ENCODE assay signal across 10 cellular contexts in genomic region chr6:15308445-15309213, GRCh38.
DNase-seq lines count a peak whose midpoint lies in the region; ATAC-seq and TF ChIP-seq lines count a peak whose summit lies in the region.
"Had no signal": no experiment of that assay in that cellular context is flagged by ENCODE, and none has a peak within 500 bp of the region (broad histone marks: within the 10 kb centered on the region; RNA-seq: fewer than 3 reads in every experiment).

No MANE protein-coding gene starts in this region.

- no peak overlapping the region for H3K4me3 ChIP-seq in IMR-90 (ENCODE audit: insufficient read depth, low read depth, low read length)

- H2BK20ac ChIP-seq in IMR-90 (ENCODE audit: low read depth, low read length): no peak overlapping the region

- no peak for TF ChIP-seq POLR2A in IMR-90 (IDR thresholded peaks at IDR 0.05; ENCODE audit: low read depth, low read length)

- no peak overlapping the region for H2AK5ac ChIP-seq in IMR-90 (ENCODE audit: low read depth, low read length)

- intact Hi-C loops in IMR-90 (cut with micrococcal nuclease) (no loop called here), natural killer cell (cut with micrococcal nuclease) (no loop called here)

- BruUV-seq in IMR-90 (replicated peaks; lab: Mats Ljungman, UMichigan): no TSS peak

- ATAC-seq in IMR-90 (ENCODE audit: low read depth) (no peak), natural killer cell (peak; percentile 37 to 40 (median 37)), GM21447 (IDR thresholded peaks at IDR 0.05; ENCODE audit: unreplicated experiment) (no peak)
- no peak for ATAC-seq in activated T-helper 17 cell treated with anti-CD3 and anti-CD28 coated beads, Interleukin-2, amount 50 U/mL, for 72 hours (replicated peaks)

- peak overlapping the region; percentile 1 for H3K27ac Mint-ChIP-seq in activated T-helper 17 cell treated with anti-CD3 and anti-CD28 coated beads, Interleukin-2, amount 50 U/mL, for 72 hours
- peak overlapping the region; percentile 81 to 93 for H3K27ac Mint-ChIP-seq in natural killer cell
- no peak overlapping the region for H3K27ac Mint-ChIP-seq in glutamatergic neuron (ENCODE audit: unreplicated experiment)

- 71% methylated on average over 1 of the region's 5 CpGs; no CpG with 5 or more reads in 1 of the 2 experiments for WGBS in IMR-90 (ENCODE audit: extremely low coverage in 2 of 2, insufficient read length in 1 of 2), 2 experiments

- no peak for TF ChIP-seq CTCF in IMR-90 (conservative IDR thresholded peaks at IDR 0.05; ENCODE audit: low read depth, low read length)
- no peak for TF ChIP-seq CTCF in natural killer cell (IDR thresholded peaks at IDR 0.05)
- TF ChIP-seq CTCF in glutamatergic neuron (IDR thresholded peaks at IDR 0.05; ENCODE audit: partially characterized antibody, unreplicated experiment): no peak

- H3K27me3 ChIP-seq in IMR-90 (ENCODE audit: control insufficient read depth, insufficient read depth, low read length): no peaks in the 10 kb centered on the region

- H3K4me3 Mint-ChIP-seq in activated T-helper 17 cell treated with anti-CD3 and anti-CD28 coated beads, Interleukin-2, amount 50 U/mL, for 72 hours: peak overlapping the region; percentile 60
- H3K4me3 Mint-ChIP-seq in natural killer cell: peak overlapping the region; percentile 42
- H3K4me3 Mint-ChIP-seq in glutamatergic neuron (ENCODE audit: unreplicated experiment): no peak overlapping the region

- peaks cover 21% of the 10 kb centered on the region for H3K9me1 ChIP-seq in IMR-90 (ENCODE audit: insufficient read depth, low read length)

- peaks cover 90% of the 10 kb centered on the region for H3K36me3 Mint-ChIP-seq in activated T-helper 17 cell treated with anti-CD3 and anti-CD28 coated beads, Interleukin-2, amount 50 U/mL, for 72 hours (ENCODE audit: low read depth)
- H3K36me3 Mint-ChIP-seq in natural killer cell: no peaks in the 10 kb centered on the region
- no peaks in the 10 kb centered on the region for H3K36me3 Mint-ChIP-seq in glutamatergic neuron (ENCODE audit: unreplicated experiment)

- no peak overlapping the region for H3K14ac ChIP-seq in IMR-90 (replicated peaks; ENCODE audit: low read depth, low read length)

- no peak overlapping the region for H2BK120ac ChIP-seq in IMR-90 (ENCODE audit: low read depth, low read length)

- H3K4me1 ChIP-seq in IMR-90 (ENCODE audit: control insufficient read depth, insufficient read depth, low read length): peaks cover 27% of the 10 kb centered on the region

- in situ Hi-C loops in IMR-90 (cut with MboI; ENCODE audit: low sequenced_read_pairs): no loop called here

- peaks cover 78% of the 10 kb centered on the region for H4K20me1 ChIP-seq in IMR-90 (ENCODE audit: insufficient read depth, low read length)

- POLR2A ChIA-PET in IMR-90 (lab: Charles Lee; ENCODE audit: unreplicated experiment): no interaction called here

- no peak overlapping the region for H4K8ac ChIP-seq in IMR-90 (ENCODE audit: low read depth in 2 of 2, low read length in 2 of 2)

- no peak overlapping the region for H3K23ac ChIP-seq in IMR-90 (ENCODE audit: low read depth, low read length)

- CTCF ChIA-PET in IMR-90 (lab: Yijun Ruan, JAX): no interaction called here

- DNase-seq in Daoy (ENCODE audit: low read depth): peak; percentile 46
- peak; percentile 40 for DNase-seq in IMR-90
- no peak for DNase-seq in natural killer cell
- no peak for DNase-seq in glutamatergic neuron
- no peak for DNase-seq in NCI-H1105 treated with DMSO at 0.1 percent for 48 hours (lab: John Stamatoyannopoulos, UW)
- no peak for DNase-seq in NCI-H1436 treated with DMSO at 0.1 percent for 48 hours (lab: John Stamatoyannopoulos, UW)
- DNase-seq: DND-41, NCI-H774 had no signal

- H3K36me3 ChIP-seq in IMR-90 (ENCODE audit: control insufficient read depth, insufficient read depth, low read length): no peaks in the 10 kb centered on the region

- H2AFZ ChIP-seq in IMR-90 (replicated peaks; ENCODE audit: low read length, poor library complexity): no peak overlapping the region

- H3K27ac ChIP-seq in IMR-90 (ENCODE audit: insufficient read depth, low read length): no peak overlapping the region

- no peak overlapping the region for H2BK15ac ChIP-seq in IMR-90 (ENCODE audit: low read depth, low read length)

- H2AK9ac ChIP-seq in IMR-90 (replicated peaks; ENCODE audit: low read depth, low read length, poor library complexity): no peak overlapping the region

- no peak overlapping the region for H3K18ac ChIP-seq in IMR-90 (ENCODE audit: low read depth, low read length)

- H3K9me3 ChIP-seq in IMR-90 (ENCODE audit: control insufficient read depth, insufficient read depth, low read length): no peaks in the 10 kb centered on the region

- peaks cover 66% of the 10 kb centered on the region for H3K4me1 Mint-ChIP-seq in activated T-helper 17 cell treated with anti-CD3 and anti-CD28 coated beads, Interleukin-2, amount 50 U/mL, for 72 hours
- peaks cover 67 to 77% of the 10 kb centered on the region in 2 donors for H3K4me1 Mint-ChIP-seq in natural killer cell
- peaks cover 59% of the 10 kb centered on the region for H3K4me1 Mint-ChIP-seq in glutamatergic neuron (ENCODE audit: low read depth, unreplicated experiment)

- H3K4me2 ChIP-seq in IMR-90 (ENCODE audit: low read depth, low read length): no peak overlapping the region; the same call in 1 of the 2 replicates

- no peak overlapping the region for H4K5ac ChIP-seq in IMR-90 (ENCODE audit: low read depth, low read length)

- no peak overlapping the region for H3K9ac ChIP-seq in IMR-90 (ENCODE audit: low read depth, low read length)

- H4K91ac ChIP-seq in IMR-90 (ENCODE audit: insufficient read depth, low read depth, low read length): no peak overlapping the region

- H3K56ac ChIP-seq in IMR-90 (ENCODE audit: extremely low read depth, insufficient read depth, low read length): no peak overlapping the region

- no peaks in the 10 kb centered on the region for H3K9me3 Mint-ChIP-seq in activated T-helper 17 cell treated with anti-CD3 and anti-CD28 coated beads, Interleukin-2, amount 50 U/mL, for 72 hours
- H3K9me3 Mint-ChIP-seq in natural killer cell (no peaks in the 10 kb centered on the region), glutamatergic neuron (ENCODE audit: unreplicated experiment) (peaks cover 2% of the 10 kb centered on the region)

- H3K4ac ChIP-seq in IMR-90 (ENCODE audit: low read depth, low read length): no peak overlapping the region

- H2BK5ac ChIP-seq in IMR-90 (ENCODE audit: low read depth, low read length, poor library complexity, severe bottlenecking): no peak overlapping the region

- peaks cover 13 to 85% of the 10 kb centered on the region in 2 experiments for H3K79me1 ChIP-seq in IMR-90 (ENCODE audit: low read depth in 1 of 2, low read length in 2 of 2)

- TF ChIP-seq RAD21 in IMR-90 (IDR thresholded peaks at IDR 0.05; ENCODE audit: low read length): no peak

- dilution Hi-C loops in IMR-90 (cut with HindIII; ENCODE audit: low sequenced_read_pairs, unreplicated experiment): no loop called here

- no peaks in the 10 kb centered on the region for H3K27me3 Mint-ChIP-seq in activated T-helper 17 cell treated with anti-CD3 and anti-CD28 coated beads, Interleukin-2, amount 50 U/mL, for 72 hours
- H3K27me3 Mint-ChIP-seq in natural killer cell (ENCODE audit: low read depth in 2 of 2) (no peaks in the 10 kb centered on the region), glutamatergic neuron (ENCODE audit: unreplicated experiment) (no peaks in the 10 kb centered on the region)

TF ChIP-seq in IMR-90, 13 proteins besides CTCF, POLR2A, EP300 and RAD21:
- TF ChIP-seq BHLHE40 (IDR thresholded peaks at IDR 0.05; ENCODE audit: low read depth, low read length): no peak
- no peak for TF ChIP-seq MAFK (IDR thresholded peaks at IDR 0.05; ENCODE audit: low read depth, low read length)
- TF ChIP-seq, protein P1, sequence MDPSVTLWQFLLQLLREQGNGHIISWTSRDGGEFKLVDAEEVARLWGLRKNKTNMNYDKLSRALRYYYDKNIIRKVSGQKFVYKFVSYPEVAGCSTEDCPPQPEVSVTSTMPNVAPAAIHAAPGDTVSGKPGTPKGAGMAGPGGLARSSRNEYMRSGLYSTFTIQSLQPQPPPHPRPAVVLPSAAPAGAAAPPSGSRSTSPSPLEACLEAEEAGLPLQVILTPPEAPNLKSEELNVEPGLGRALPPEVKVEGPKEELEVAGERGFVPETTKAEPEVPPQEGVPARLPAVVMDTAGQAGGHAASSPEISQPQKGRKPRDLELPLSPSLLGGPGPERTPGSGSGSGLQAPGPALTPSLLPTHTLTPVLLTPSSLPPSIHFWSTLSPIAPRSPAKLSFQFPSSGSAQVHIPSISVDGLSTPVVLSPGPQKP (IDR thresholded peaks at IDR 0.05; ENCODE audit: borderline replicate concordance, low read depth, low read length): no peak
- no peak for TF ChIP-seq RFX5 (IDR thresholded peaks at IDR 0.05; ENCODE audit: low read depth, low read length)
- no peak for TF ChIP-seq MAZ (IDR thresholded peaks at IDR 0.05; ENCODE audit: borderline replicate concordance, low read depth, low read length)
- TF ChIP-seq CEBPB (IDR thresholded peaks at IDR 0.05; ENCODE audit: low read depth, low read length): no peak
- no peak for TF ChIP-seq FOS (IDR thresholded peaks at IDR 0.05; ENCODE audit: low read depth, low read length)
- TF ChIP-seq RCOR1 (IDR thresholded peaks at IDR 0.05; ENCODE audit: insufficient replicate concordance, low read length): no peak
- no peak for TF ChIP-seq MXI1 (IDR thresholded peaks at IDR 0.05; ENCODE audit: borderline replicate concordance, low read depth, low read length)
- TF ChIP-seq SMC3 (IDR thresholded peaks at IDR 0.05; ENCODE audit: low read depth, low read length): no peak
- TF ChIP-seq USF2 (IDR thresholded peaks at IDR 0.05; ENCODE audit: low read depth, low read length): no peak
- TF ChIP-seq NFE2L2 (IDR thresholded peaks at IDR 0.05; ENCODE audit: low read depth, low read length): no peak
- no peak for TF ChIP-seq CHD1 (IDR thresholded peaks at IDR 0.05; ENCODE audit: low read depth, low read length)

Comparison
In these comparisons a context has a peak if more than half of its experiments do, and no peak if none do; other contexts are left out.
1. DNase-seq: peak in Daoy (single experiment) and IMR-90 (single experiment); none in natural killer cell (single experiment), glutamatergic neuron (single experiment), NCI-H1105 treated with DMSO at 0.1 percent for 48 hours (single experiment) and NCI-H1436 treated with DMSO at 0.1 percent for 48 hours (single experiment).
2. ATAC-seq: peak in natural killer cell (3 of 3); none in IMR-90 (single experiment), activated T-helper 17 cell treated with anti-CD3 and anti-CD28 coated beads, Interleukin-2, amount 50 U/mL, for 72 hours (single experiment) and GM21447 (single experiment).